ENCODE assay signal across 25 cellular contexts in genomic region chr5:158594595-158595242, GRCh38.
A peak's percentile ranks its signal among the peaks of the same experiment; 100 is the strongest.
DNase-seq lines count a peak whose midpoint lies in the region; ATAC-seq and TF ChIP-seq lines count a peak whose summit lies in the region.
"Had no signal": no experiment of that assay in that cellular context is flagged by ENCODE, and none has a peak within 500 bp of the region (broad histone marks: within the 10 kb centered on the region; RNA-seq: fewer than 3 reads in every experiment).

No MANE protein-coding gene starts in this region.

- no peaks in the 10 kb centered on the region for H3K36me3 Mint-ChIP-seq in immature natural killer cell
- H3K36me3 Mint-ChIP-seq: CD4-positive, CD25-positive, alpha-beta regulatory T cell had no signal

- peaks cover 0 to 5% (median 0%) of the 10 kb centered on the region in 6 donors for H3K9me3 Mint-ChIP-seq in immature natural killer cell
- H3K9me3 Mint-ChIP-seq: IgD-negative memory B cell had no signal

- no peak overlapping the region for H3K4me3 ChIP-seq in WERI-Rb-1 (ENCODE audit: low read depth, low read length)
- H3K4me3 ChIP-seq: GM23338 had no signal

- no peaks in the 10 kb centered on the region for H3K36me3 ChIP-seq in WERI-Rb-1

- ATAC-seq in SK-N-SH treated with all-trans-retinoic acid at 6 μM for 48 hours, result no peak
- ATAC-seq: GM23338, PC-3, Right ventricle myocardium inferior had no signal

- peak; percentile 66 for DNase-seq in SIG-M5 treated with dmso at 0.1 percent for 504 hours (lab: John Stamatoyannopoulos, UW; ENCODE audit: unreplicated experiment)
- DNase-seq in SIG-M5 (lab: John Stamatoyannopoulos, UW), result no peak
- peak; percentile 47 for DNase-seq in HuH-7.5 (ENCODE audit: low spot score)
- no peak for DNase-seq in immature natural killer cell
- DNase-seq in WERI-Rb-1, result no peak
- DNase-seq: 8988T; CD4-positive, CD25-positive, alpha-beta regulatory T cell; DMS153; DND-41; H9; NCI-H1092; NCI-H1436; NCI-H187; NCI-H2171 treated with DMSO at 0.1 percent for 48 hours; NCI-H345; NCI-H526; NCI-H82; NK-92 treated with Interleukin-12 subunit alpha and Interleukin-12 subunit beta, amount 100 ng/mL, for 24 hours had no signal

- no peak for TF ChIP-seq CTCF in VCaP (conservative IDR thresholded peaks at IDR 0.05)
- no peak for TF ChIP-seq CTCF in WERI-Rb-1 (IDR thresholded peaks at IDR 0.05; ENCODE audit: low read depth, low read length)

- no peaks in the 10 kb centered on the region for H3K27me3 ChIP-seq in WERI-Rb-1 (ENCODE audit: insufficient read depth, low read depth, severe bottlenecking)

- H3K4me1 Mint-ChIP-seq in immature natural killer cell, result no peaks in the 10 kb centered on the region
- H3K4me1 Mint-ChIP-seq: CD4-positive, CD25-positive, alpha-beta regulatory T cell had no signal

- 0 out of 2 replicates have a peak overlapping the region, but pooled peaks have one; percentile 7 for H3K27ac ChIP-seq in VCaP
- H3K27ac ChIP-seq in WERI-Rb-1, result no peak overlapping the region
- H3K27ac ChIP-seq: KMS-11 had no signal

- no peak overlapping the region for H3K4me3 Mint-ChIP-seq in immature natural killer cell
- H3K4me3 Mint-ChIP-seq: CD4-positive, CD25-positive, alpha-beta regulatory T cell; GM23338; H9; IgD-negative memory B cell had no signal

- H3K9me3 ChIP-seq in WERI-Rb-1 (ENCODE audit: severe bottlenecking), result no peaks in the 10 kb centered on the region

- peaks cover 0 to 4% (median 1%) of the 10 kb centered on the region in 3 donors for H3K27me3 Mint-ChIP-seq in immature natural killer cell (ENCODE audit: low read depth in 3 of 3)
- H3K27me3 Mint-ChIP-seq: CD4-positive, CD25-positive, alpha-beta regulatory T cell had no signal

- no peak overlapping the region for H3K27ac Mint-ChIP-seq in immature natural killer cell
- H3K27ac Mint-ChIP-seq: CD4-positive, CD25-positive, alpha-beta regulatory T cell; GM23338; H9; IgD-negative memory B cell had no signal

TF ChIP-seq in SK-N-SH treated with all-trans-retinoic acid at 6 μM for 48 hours, 23 proteins besides CTCF, POLR2A, EP300 and RAD21:
- no peak for TF ChIP-seq ZC3H10 (CRISPR knock-in tag; IDR thresholded peaks at IDR 0.05)
- TF ChIP-seq CSDC2 (CRISPR knock-in tag; IDR thresholded peaks at IDR 0.05), result no peak
- no peak for TF ChIP-seq ZFP30 (CRISPR knock-in tag; IDR thresholded peaks at IDR 0.05)
TF ChIP-seq in SK-N-SH treated with all-trans-retinoic acid at 6 μM for 48 hours: peak in this region for 0.

Comparison
In these comparisons a context has a peak if more than half of its experiments do, and no peak if none do; other contexts are left out.
1. DNase-seq: peak in SIG-M5 treated with dmso at 0.1 percent for 504 hours (single experiment) and HuH-7.5 (single experiment); none in SIG-M5 (single experiment), immature natural killer cell (0 of 3) and WERI-Rb-1 (single experiment).